8 cellular contexts compared by ENCODE assay signal in the genomic region with DNA sequence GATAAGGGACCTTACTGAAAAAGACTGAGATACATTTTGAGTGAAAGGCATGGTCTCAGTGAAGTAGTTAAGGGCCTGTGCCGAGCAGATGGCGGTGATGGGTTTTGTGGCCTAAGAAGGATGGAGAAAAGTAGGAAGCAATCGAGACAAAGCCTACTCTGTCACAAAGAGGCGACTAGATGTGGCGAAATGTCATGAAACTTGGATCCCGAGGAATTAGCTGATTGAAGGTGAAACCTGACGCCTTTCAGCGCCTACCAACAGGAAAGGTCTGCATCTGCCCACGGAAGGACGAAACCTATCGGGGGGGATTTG. TPM values are rescaled to one million over a fixed set of nuclear protein-coding genes. Genes with fewer than 3 reads are reported as not detected.
DNase-seq lines count a peak whose midpoint lies in the region; ATAC-seq and TF ChIP-seq lines count a peak whose summit lies in the region.

No MANE protein-coding gene starts in this region.

- H3K79me1 ChIP-seq in H9 (ENCODE audit: insufficient read depth, low read depth, low read length, poor library complexity, severe bottlenecking): no peaks in the 10 kb centered on the region

- H3K9me3 Mint-ChIP-seq in H9: no peaks in the 10 kb centered on the region; a peak in 1 of 5 replicates

- H3K23me2 ChIP-seq in H9 (ENCODE audit: insufficient read length, low read depth, low read length, poor library complexity, severe bottlenecking): no peaks in the 10 kb centered on the region

- H3K18ac ChIP-seq in H9 (ENCODE audit: insufficient read length, low read depth, low read length): peak overlapping the region; percentile 24

- no peaks in the 10 kb centered on the region for H3K9me3 ChIP-seq in H9 (ENCODE audit: control insufficient read depth, low read depth, low read length)
- H3K9me3 ChIP-seq in right cardiac atrium (ENCODE audit: control insufficient read depth, low read length): no peaks in the 10 kb centered on the region
- no peaks in the 10 kb centered on the region for H3K9me3 ChIP-seq in skeletal muscle tissue (ENCODE audit: control insufficient read depth in 3 of 3, low read length in 3 of 3)

- H2BK120ac ChIP-seq in H9 (ENCODE audit: low read depth, low read length, poor library complexity, severe bottlenecking): no peak overlapping the region

- H4K91ac ChIP-seq in H9 (ENCODE audit: insufficient read length, low read depth, low read length): no peak overlapping the region

- peak overlapping the region; percentile 51 for H3K4me2 ChIP-seq in H9 (ENCODE audit: insufficient read depth, insufficient read length, low read length)

- no peak overlapping the region for H3K23ac ChIP-seq in H9 (ENCODE audit: insufficient read length, low read depth, low read length)

- no peaks in the 10 kb centered on the region for H3K27me3 Mint-ChIP-seq in H9 (ENCODE audit: low read depth)

- H3K4me1 ChIP-seq in H9 (ENCODE audit: insufficient read depth, low read length) (peaks cover 7% of the 10 kb centered on the region; the same call in 1 of the 2 replicates), right cardiac atrium (ENCODE audit: control insufficient read depth, insufficient read depth, low read length) (peaks cover 4% of the 10 kb centered on the region), skeletal muscle tissue (ENCODE audit: control insufficient read depth in 3 of 3, insufficient read depth in 3 of 3, low read length in 3 of 3) (peaks cover 15 to 33% (median 28%) of the 10 kb centered on the region in 3 donors)

- H3K4me3 Mint-ChIP-seq in H9: peak overlapping the region; percentile 94 to 97

- no peak overlapping the region for H2BK5ac ChIP-seq in H9 (ENCODE audit: insufficient read length, low read length)

- H3K27me3 ChIP-seq in H9 (ENCODE audit: insufficient read depth, low read length) (no peaks in the 10 kb centered on the region), right cardiac atrium (ENCODE audit: control insufficient read depth, insufficient read depth) (no peaks in the 10 kb centered on the region), skeletal muscle tissue (ENCODE audit: control insufficient read depth in 3 of 3, insufficient read depth in 3 of 3, low read length in 3 of 3) (no peaks in the 10 kb centered on the region)

- peak overlapping the region; percentile 80 to 99 (median 95) for H3K27ac Mint-ChIP-seq in H9

- H3T11ph ChIP-seq in H9 (ENCODE audit: low read length): no peak overlapping the region

- H4K8ac ChIP-seq in H9 (replicated peaks; ENCODE audit: insufficient read length, low read depth, low read length): no peak overlapping the region

- H3K4ac ChIP-seq in H9 (ENCODE audit: low read depth, low read length): no peak overlapping the region

- no peak overlapping the region for H2BK15ac ChIP-seq in H9 (ENCODE audit: low read depth, low read length)

- TF ChIP-seq CTCF in AG10803 (conservative IDR thresholded peaks at IDR 0.05; ENCODE audit: low read length): no peak
- TF ChIP-seq CTCF in H9 (conservative IDR thresholded peaks at IDR 0.05): no peak
- TF ChIP-seq CTCF in WI38 (IDR thresholded peaks at IDR 0.05; ENCODE audit: low read depth, low read length): no peak

- peaks cover 8 to 14% of the 10 kb centered on the region in 2 experiments for H3K4me1 Mint-ChIP-seq in H9

- H2BK20ac ChIP-seq in H9 (ENCODE audit: low read depth, low read length, poor library complexity, severe bottlenecking): no peak overlapping the region

- H3K56ac ChIP-seq in H9 (ENCODE audit: insufficient read length, low read depth, low read length): no peak overlapping the region

- no peak overlapping the region for H2BK12ac ChIP-seq in H9 (ENCODE audit: insufficient read length, low read depth, low read length)

- DNase-seq in AG10803 (ENCODE audit: low read depth) (no peak), H9 (no peak), right cardiac atrium (no peak), COLO668 (lab: John Stamatoyannopoulos, UW; ENCODE audit: unreplicated experiment) (no peak)

- peaks cover 21% of the 10 kb centered on the region; the same call in 1 of the 2 replicates for H3K79me2 ChIP-seq in H9 (ENCODE audit: insufficient read depth, low read length)

- H3K14ac ChIP-seq in H9 (ENCODE audit: insufficient read depth, low read length): no peak overlapping the region

- H3K36me3 Mint-ChIP-seq in H9 (ENCODE audit: insufficient read depth in 1 of 3, low read depth in 3 of 3): peaks cover 0 to 6% (median 2%) of the 10 kb centered on the region in 3 experiments; a peak in 3 of 7 replicates

- H3K9ac ChIP-seq in H9 (ENCODE audit: extremely low read depth, insufficient read length, low read length) (peak overlapping the region; percentile 37), skeletal muscle tissue (ENCODE audit: low read depth in 1 of 3, low read length in 3 of 3) (peak overlapping the region; percentile 78 to 83 (median 80))

- H3K36me3 ChIP-seq in skeletal muscle tissue (ENCODE audit: control insufficient read depth in 3 of 3, insufficient read depth in 3 of 3, low read length in 3 of 3): no peaks in the 10 kb centered on the region

- H3K4me3 ChIP-seq in AG10803 (ENCODE audit: low read length) (peak overlapping the region; percentile 63), WI38 (ENCODE audit: low read depth, low read length) (peak overlapping the region; percentile 85), right cardiac atrium (ENCODE audit: low read length) (peak overlapping the region; percentile 64), skeletal muscle tissue (ENCODE audit: low read length in 3 of 3) (peak overlapping the region; percentile 86 to 95 (median 90))

- ATAC-seq in right cardiac atrium (no peak), GM18867 (IDR thresholded peaks at IDR 0.05; ENCODE audit: unreplicated experiment) (no peak), HG03565 (IDR thresholded peaks at IDR 0.05; ENCODE audit: unreplicated experiment) (no peak)

- no peaks in the 10 kb centered on the region for H4K20me1 ChIP-seq in H9 (ENCODE audit: control insufficient read depth, insufficient read depth, insufficient read length)

- no CpG with 5 or more reads among the region's 11 CpGs for WGBS in H9 (ENCODE audit: extremely low coverage, insufficient read length, low lambda C conversion rate)
- WGBS in right cardiac atrium: 2% methylated on average over 11 of the region's 11 CpGs

- H2AK5ac ChIP-seq in H9 (ENCODE audit: insufficient read length, low read length): no peak overlapping the region

- H3K27ac ChIP-seq in H9 (ENCODE audit: insufficient read length, low read depth, low read length) (no peak overlapping the region), right cardiac atrium (ENCODE audit: low read length) (peak overlapping the region; percentile 39), skeletal muscle tissue (ENCODE audit: low read depth, low read length) (peak overlapping the region; percentile 33)

- no peak overlapping the region for H2AFZ ChIP-seq in H9 (ENCODE audit: low read length)

- H4K5ac ChIP-seq in H9 (ENCODE audit: insufficient read length, low read depth, low read length): no peak overlapping the region

- intact Hi-C loops in right cardiac atrium (cut with DNase I): no loop called here

RNA-seq across cellular contexts. Expression of a gene that starts 0.5 kb away (rescaled TPM):
- total RNA-seq in H9 (2021) (22.0 and 23.5 TPM in 2 replicates), right cardiac atrium (10 to 100 TPM; 26.7 to 33.5 (median 30.4) TPM), skeletal muscle tissue (56.9 TPM)
- polyA plus RNA-seq in right cardiac atrium: 8.2 TPM

RNA-seq across cellular contexts. Expression of a gene that starts 42.8 kb away (rescaled TPM):
- total RNA-seq in H9 (2021): 93.3 and 97.2 TPM in 2 replicates
- total RNA-seq in right cardiac atrium: 10 to 100 TPM; 16.1 to 25.0 (median 18.5) TPM
- 11.6 TPM for polyA plus RNA-seq in right cardiac atrium
- total RNA-seq in skeletal muscle tissue: 18.8 TPM
